Comparison of ENCODE assay signal across 1 cellular context in genomic region chrX:9905721-9906120, GRCh38.
TF ChIP-seq lines count a peak whose summit lies in the region.

No MANE protein-coding gene starts in this region.

TF ChIP-seq in IMR-90, 13 proteins besides CTCF, POLR2A, EP300 and RAD21:
- TF ChIP-seq SMC3 (IDR thresholded peaks at IDR 0.05; ENCODE audit: low read depth, low read length) (no peak), FOS (IDR thresholded peaks at IDR 0.05; ENCODE audit: low read depth, low read length) (no peak), NFE2L2 (IDR thresholded peaks at IDR 0.05; ENCODE audit: low read depth, low read length) (no peak), RFX5 (IDR thresholded peaks at IDR 0.05; ENCODE audit: low read depth, low read length) (no peak), MAFK (IDR thresholded peaks at IDR 0.05; ENCODE audit: low read depth, low read length) (no peak), ELK1 (IDR thresholded peaks at IDR 0.05; ENCODE audit: borderline replicate concordance, low read depth, low read length) (no peak), RCOR1 (IDR thresholded peaks at IDR 0.05; ENCODE audit: insufficient replicate concordance, low read length) (no peak), CEBPB (IDR thresholded peaks at IDR 0.05; ENCODE audit: low read depth, low read length) (no peak), CHD1 (IDR thresholded peaks at IDR 0.05; ENCODE audit: low read depth, low read length) (no peak), BHLHE40 (IDR thresholded peaks at IDR 0.05; ENCODE audit: low read depth, low read length) (no peak), MXI1 (IDR thresholded peaks at IDR 0.05; ENCODE audit: borderline replicate concordance, low read depth, low read length) (no peak), MAZ (IDR thresholded peaks at IDR 0.05; ENCODE audit: borderline replicate concordance, low read depth, low read length) (no peak), USF2 (IDR thresholded peaks at IDR 0.05; ENCODE audit: low read depth, low read length) (no peak)
